ENCODE assay signal across 1 cellular context in the genomic region with DNA sequence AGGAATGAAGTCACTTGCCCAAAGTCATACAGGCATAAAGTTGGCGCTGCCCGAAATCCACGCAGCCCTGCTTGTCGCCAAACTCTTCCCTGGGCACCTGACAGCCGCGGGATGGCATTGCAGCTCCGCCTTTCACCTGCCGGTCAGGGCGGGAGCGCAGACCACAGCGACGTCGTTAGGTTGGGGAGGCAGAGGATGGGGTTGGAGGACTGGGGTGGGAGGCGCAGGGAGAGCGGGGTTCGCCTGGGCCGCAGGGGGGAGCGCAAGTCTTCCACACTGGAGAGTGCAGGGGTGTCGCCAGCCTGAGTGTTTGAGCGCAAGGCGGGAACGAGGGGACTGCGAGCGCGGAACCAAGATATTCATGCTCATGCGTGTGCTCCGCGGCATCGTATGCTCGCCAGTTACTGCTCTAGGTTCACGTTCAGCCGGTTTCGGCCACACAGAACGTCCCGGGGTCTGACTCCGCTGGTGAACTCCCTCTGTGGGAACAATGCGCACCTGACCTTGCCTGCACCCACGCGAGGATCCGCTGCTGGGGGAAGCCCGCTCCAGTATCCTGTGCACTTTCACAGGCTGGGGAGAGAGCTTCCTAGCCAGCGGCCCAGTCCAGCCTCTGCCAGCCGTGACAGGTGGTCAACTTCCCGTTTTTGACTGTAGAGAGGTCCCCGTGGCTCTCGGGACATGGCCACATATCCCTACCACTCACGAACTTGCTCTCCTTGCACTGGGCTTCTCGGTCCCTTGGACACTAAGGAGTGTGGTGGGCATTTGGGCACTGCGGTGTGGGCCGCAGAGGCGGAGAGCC.
TF ChIP-seq lines count a peak whose summit lies in the region.

No MANE protein-coding gene starts in this region.

TF ChIP-seq in HEK293, 187 proteins besides CTCF, POLR2A, EP300 and RAD21 (continued from another document):
- TF ChIP-seq, protein P1, sequence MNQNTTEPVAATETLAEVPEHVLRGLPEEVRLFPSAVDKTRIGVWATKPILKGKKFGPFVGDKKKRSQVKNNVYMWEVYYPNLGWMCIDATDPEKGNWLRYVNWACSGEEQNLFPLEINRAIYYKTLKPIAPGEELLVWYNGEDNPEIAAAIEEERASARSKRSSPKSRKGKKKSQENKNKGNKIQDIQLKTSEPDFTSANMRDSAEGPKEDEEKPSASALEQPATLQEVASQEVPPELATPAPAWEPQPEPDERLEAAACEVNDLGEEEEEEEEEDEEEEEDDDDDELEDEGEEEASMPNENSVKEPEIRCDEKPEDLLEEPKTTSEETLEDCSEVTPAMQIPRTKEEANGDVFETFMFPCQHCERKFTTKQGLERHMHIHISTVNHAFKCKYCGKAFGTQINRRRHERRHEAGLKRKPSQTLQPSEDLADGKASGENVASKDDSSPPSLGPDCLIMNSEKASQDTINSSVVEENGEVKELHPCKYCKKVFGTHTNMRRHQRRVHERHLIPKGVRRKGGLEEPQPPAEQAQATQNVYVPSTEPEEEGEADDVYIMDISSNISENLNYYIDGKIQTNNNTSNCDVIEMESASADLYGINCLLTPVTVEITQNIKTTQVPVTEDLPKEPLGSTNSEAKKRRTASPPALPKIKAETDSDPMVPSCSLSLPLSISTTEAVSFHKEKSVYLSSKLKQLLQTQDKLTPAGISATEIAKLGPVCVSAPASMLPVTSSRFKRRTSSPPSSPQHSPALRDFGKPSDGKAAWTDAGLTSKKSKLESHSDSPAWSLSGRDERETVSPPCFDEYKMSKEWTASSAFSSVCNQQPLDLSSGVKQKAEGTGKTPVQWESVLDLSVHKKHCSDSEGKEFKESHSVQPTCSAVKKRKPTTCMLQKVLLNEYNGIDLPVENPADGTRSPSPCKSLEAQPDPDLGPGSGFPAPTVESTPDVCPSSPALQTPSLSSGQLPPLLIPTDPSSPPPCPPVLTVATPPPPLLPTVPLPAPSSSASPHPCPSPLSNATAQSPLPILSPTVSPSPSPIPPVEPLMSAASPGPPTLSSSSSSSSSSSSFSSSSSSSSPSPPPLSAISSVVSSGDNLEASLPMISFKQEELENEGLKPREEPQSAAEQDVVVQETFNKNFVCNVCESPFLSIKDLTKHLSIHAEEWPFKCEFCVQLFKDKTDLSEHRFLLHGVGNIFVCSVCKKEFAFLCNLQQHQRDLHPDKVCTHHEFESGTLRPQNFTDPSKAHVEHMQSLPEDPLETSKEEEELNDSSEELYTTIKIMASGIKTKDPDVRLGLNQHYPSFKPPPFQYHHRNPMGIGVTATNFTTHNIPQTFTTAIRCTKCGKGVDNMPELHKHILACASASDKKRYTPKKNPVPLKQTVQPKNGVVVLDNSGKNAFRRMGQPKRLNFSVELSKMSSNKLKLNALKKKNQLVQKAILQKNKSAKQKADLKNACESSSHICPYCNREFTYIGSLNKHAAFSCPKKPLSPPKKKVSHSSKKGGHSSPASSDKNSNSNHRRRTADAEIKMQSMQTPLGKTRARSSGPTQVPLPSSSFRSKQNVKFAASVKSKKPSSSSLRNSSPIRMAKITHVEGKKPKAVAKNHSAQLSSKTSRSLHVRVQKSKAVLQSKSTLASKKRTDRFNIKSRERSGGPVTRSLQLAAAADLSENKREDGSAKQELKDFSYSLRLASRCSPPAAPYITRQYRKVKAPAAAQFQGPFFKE (tag by site-specific recombination; IDR thresholded peaks at IDR 0.05; ENCODE audit: borderline replicate concordance): no peak
- TF ChIP-seq ZNF169 (tag by site-specific recombination; IDR thresholded peaks at IDR 0.05) (no peak), ZNF354C (tag by site-specific recombination; IDR thresholded peaks at IDR 0.05; ENCODE audit: borderline replicate concordance, low read depth) (no peak), ZNF555 (tag by site-specific recombination; conservative IDR thresholded peaks at IDR 0.05) (no peak), GLI4 (tag by site-specific recombination; IDR thresholded peaks at IDR 0.05) (no peak), ZBTB21 (tag by site-specific recombination; IDR thresholded peaks at IDR 0.05) (no peak), ZNF266 (tag by site-specific recombination; IDR thresholded peaks at IDR 0.05; ENCODE audit: low read depth) (no peak), ZNF19 (tag by site-specific recombination; IDR thresholded peaks at IDR 0.05; ENCODE audit: low read depth) (no peak), MZF1 (tag by site-specific recombination; IDR thresholded peaks at IDR 0.05; ENCODE audit: borderline replicate concordance) (no peak), KLF10 (tag by site-specific recombination; IDR thresholded peaks at IDR 0.05) (no peak), KLF7 (tag by site-specific recombination; IDR thresholded peaks at IDR 0.05; ENCODE audit: borderline replicate concordance) (no peak)
- TF ChIP-seq, protein P2, sequence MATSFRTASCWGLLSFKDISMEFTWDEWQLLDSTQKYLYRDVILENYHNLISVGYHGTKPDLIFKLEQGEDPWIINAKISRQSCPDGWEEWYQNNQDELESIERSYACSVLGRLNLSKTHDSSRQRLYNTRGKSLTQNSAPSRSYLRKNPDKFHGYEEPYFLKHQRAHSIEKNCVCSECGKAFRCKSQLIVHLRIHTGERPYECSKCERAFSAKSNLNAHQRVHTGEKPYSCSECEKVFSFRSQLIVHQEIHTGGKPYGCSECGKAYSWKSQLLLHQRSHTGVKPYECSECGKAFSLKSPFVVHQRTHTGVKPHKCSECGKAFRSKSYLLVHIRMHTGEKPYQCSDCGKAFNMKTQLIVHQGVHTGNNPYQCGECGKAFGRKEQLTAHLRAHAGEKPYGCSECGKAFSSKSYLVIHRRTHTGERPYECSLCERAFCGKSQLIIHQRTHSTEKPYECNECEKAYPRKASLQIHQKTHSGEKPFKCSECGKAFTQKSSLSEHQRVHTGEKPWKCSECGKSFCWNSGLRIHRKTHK (tag by site-specific recombination; IDR thresholded peaks at IDR 0.05): no peak
- TF ChIP-seq, protein P3, sequence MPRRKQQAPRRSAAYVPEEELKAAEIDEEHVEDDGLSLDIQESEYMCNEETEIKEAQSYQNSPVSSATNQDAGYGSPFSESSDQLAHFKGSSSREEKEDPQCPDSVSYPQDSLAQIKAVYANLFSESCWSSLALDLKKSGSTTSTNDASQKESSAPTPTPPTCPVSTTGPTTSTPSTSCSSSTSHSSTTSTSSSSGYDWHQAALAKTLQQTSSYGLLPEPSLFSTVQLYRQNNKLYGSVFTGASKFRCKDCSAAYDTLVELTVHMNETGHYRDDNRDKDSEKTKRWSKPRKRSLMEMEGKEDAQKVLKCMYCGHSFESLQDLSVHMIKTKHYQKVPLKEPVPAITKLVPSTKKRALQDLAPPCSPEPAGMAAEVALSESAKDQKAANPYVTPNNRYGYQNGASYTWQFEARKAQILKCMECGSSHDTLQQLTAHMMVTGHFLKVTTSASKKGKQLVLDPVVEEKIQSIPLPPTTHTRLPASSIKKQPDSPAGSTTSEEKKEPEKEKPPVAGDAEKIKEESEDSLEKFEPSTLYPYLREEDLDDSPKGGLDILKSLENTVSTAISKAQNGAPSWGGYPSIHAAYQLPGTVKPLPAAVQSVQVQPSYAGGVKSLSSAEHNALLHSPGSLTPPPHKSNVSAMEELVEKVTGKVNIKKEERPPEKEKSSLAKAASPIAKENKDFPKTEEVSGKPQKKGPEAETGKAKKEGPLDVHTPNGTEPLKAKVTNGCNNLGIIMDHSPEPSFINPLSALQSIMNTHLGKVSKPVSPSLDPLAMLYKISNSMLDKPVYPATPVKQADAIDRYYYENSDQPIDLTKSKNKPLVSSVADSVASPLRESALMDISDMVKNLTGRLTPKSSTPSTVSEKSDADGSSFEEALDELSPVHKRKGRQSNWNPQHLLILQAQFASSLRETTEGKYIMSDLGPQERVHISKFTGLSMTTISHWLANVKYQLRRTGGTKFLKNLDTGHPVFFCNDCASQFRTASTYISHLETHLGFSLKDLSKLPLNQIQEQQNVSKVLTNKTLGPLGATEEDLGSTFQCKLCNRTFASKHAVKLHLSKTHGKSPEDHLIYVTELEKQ (tag by site-specific recombination; IDR thresholded peaks at IDR 0.05; ENCODE audit: borderline replicate concordance): no peak
- TF ChIP-seq, protein P4, sequence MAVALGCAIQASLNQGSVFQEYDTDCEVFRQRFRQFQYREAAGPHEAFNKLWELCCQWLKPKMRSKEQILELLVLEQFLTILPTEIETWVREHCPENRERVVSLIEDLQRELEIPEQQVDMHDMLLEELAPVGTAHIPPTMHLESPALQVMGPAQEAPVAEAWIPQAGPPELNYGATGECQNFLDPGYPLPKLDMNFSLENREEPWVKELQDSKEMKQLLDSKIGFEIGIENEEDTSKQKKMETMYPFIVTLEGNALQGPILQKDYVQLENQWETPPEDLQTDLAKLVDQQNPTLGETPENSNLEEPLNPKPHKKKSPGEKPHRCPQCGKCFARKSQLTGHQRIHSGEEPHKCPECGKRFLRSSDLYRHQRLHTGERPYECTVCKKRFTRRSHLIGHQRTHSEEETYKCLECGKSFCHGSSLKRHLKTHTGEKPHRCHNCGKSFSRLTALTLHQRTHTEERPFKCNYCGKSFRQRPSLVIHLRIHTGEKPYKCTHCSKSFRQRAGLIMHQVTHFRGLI (tag by site-specific recombination; IDR thresholded peaks at IDR 0.05): no peak
